In the genomic region with DNA sequence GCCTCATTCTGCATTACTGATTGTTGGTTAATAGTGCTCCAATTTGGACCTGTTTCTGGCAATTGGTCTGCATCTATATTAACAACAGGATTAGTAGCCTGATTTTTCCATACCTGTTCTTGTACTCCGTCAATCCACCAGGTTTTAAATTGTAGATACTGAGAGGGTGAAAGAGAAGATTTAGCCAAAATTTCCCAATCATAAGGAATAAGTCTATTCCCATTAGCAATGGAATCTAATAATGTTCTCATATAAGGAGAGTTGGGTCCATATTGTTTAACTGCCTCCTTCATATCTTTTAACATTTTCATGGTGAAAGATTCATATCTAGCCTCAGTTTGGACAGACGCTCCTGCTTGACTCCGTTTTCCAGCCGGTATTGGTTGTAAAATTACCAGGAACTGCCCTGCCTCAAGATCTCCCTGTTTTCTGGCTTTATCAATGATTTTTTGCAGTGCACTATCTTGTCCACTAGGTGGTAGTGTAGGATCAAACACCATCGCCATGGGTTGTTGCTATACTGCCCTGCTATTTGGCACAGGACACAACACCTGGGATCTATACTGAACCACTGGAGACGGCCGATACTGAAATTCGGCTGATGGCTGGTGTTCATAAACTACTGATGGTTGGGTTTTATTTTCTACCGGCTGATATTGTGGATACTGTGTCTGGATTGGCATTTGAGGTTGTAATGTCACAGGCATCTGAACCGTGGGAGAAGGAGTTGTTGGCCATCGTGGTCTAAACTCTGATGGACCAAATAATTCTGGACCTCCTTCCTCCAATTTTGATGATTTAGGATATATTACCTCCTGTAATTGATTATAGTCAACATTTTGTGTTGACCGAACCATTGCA, we compare ENCODE assay signal across 8 cellular contexts. TPM values are rescaled to one million over a fixed set of nuclear protein-coding genes. Genes with fewer than 3 reads are reported as not detected.
A peak's percentile ranks its signal among the peaks of the same experiment; 100 is the strongest.
DNase-seq lines count a peak whose midpoint lies in the region; ATAC-seq and TF ChIP-seq lines count a peak whose summit lies in the region.

No MANE protein-coding gene starts in this region.

- H3K4me1 ChIP-seq in Loucy (ENCODE audit: insufficient read depth, low read length, poor library complexity, severe bottlenecking) = peaks cover 7% of the 10 kb centered on the region
- no peaks in the 10 kb centered on the region for H3K4me1 ChIP-seq in foreskin keratinocyte

- peak; percentile 74 for TF ChIP-seq CTCF in GM13976 (IDR thresholded peaks at IDR 0.05; ENCODE audit: borderline replicate concordance, control extremely low read depth, extremely low read depth, insufficient read depth, missing control alignments)
- peak; percentile 84 for TF ChIP-seq CTCF in Loucy (conservative IDR thresholded peaks at IDR 0.05; ENCODE audit: low read length)
- TF ChIP-seq CTCF in foreskin keratinocyte (conservative IDR thresholded peaks at IDR 0.05) = peak; percentile 97
- peak; percentile 86 for TF ChIP-seq CTCF in osteocyte (IDR thresholded peaks at IDR 0.05)

- H3K4me1 Mint-ChIP-seq in activated T-helper 2 cell treated with anti-CD3 and anti-CD28 coated beads, Interferon-gamma antibody, Interleukin-2, Interleukin-4, amounts not matched to agents 10 μg/mL and 5 μg/mL and 100 μg/mL, durations not matched to agents 14 hours and 24 hours and 36 hours (ENCODE audit: low read depth) = peaks cover 21% of the 10 kb centered on the region
- peaks cover 1% of the 10 kb centered on the region for H3K4me1 Mint-ChIP-seq in osteocyte (ENCODE audit: unreplicated experiment)

- H3K4me2 ChIP-seq in Loucy (ENCODE audit: low read depth, low read length, poor library complexity, severe bottlenecking) = peak overlapping the region; percentile 32

- H2AFZ ChIP-seq in Loucy (ENCODE audit: low read length) = no peak overlapping the region

- no peak overlapping the region for H3K4me3 Mint-ChIP-seq in activated T-helper 2 cell treated with anti-CD3 and anti-CD28 coated beads, Interferon-gamma antibody, Interleukin-2, Interleukin-4, amounts not matched to agents 10 μg/mL and 5 μg/mL and 100 μg/mL, durations not matched to agents 14 hours and 24 hours and 36 hours (ENCODE audit: low read depth)
- no peak overlapping the region for H3K4me3 Mint-ChIP-seq in osteocyte (ENCODE audit: unreplicated experiment)

- H3K79me2 ChIP-seq in Loucy (ENCODE audit: insufficient read depth, low read length) = no peaks in the 10 kb centered on the region

- no peak overlapping the region for H3K27ac Mint-ChIP-seq in activated T-helper 2 cell treated with anti-CD3 and anti-CD28 coated beads, Interferon-gamma antibody, Interleukin-2, Interleukin-4, amounts not matched to agents 10 μg/mL and 5 μg/mL and 100 μg/mL, durations not matched to agents 14 hours and 24 hours and 36 hours
- no peak overlapping the region for H3K27ac Mint-ChIP-seq in osteocyte (ENCODE audit: unreplicated experiment)

- H3K9ac ChIP-seq in Loucy (ENCODE audit: low read depth, low read length, poor library complexity, severe bottlenecking) = no peak overlapping the region

- peaks cover 6% of the 10 kb centered on the region for H3K9me3 Mint-ChIP-seq in activated T-helper 2 cell treated with anti-CD3 and anti-CD28 coated beads, Interferon-gamma antibody, Interleukin-2, Interleukin-4, amounts not matched to agents 10 μg/mL and 5 μg/mL and 100 μg/mL, durations not matched to agents 14 hours and 24 hours and 36 hours
- peaks cover 1% of the 10 kb centered on the region for H3K9me3 Mint-ChIP-seq in osteocyte (ENCODE audit: unreplicated experiment)

- no peaks in the 10 kb centered on the region for H3K9me3 ChIP-seq in Loucy (ENCODE audit: insufficient read depth, low read depth, low read length)

- peaks cover 12% of the 10 kb centered on the region for H3K27me3 Mint-ChIP-seq in activated T-helper 2 cell treated with anti-CD3 and anti-CD28 coated beads, Interferon-gamma antibody, Interleukin-2, Interleukin-4, amounts not matched to agents 10 μg/mL and 5 μg/mL and 100 μg/mL, durations not matched to agents 14 hours and 24 hours and 36 hours (ENCODE audit: low read depth)
- no peaks in the 10 kb centered on the region for H3K27me3 Mint-ChIP-seq in osteocyte (ENCODE audit: unreplicated experiment)

- H3K36me3 ChIP-seq in Loucy (ENCODE audit: insufficient read depth, low read length) = no peaks in the 10 kb centered on the region

- no peaks in the 10 kb centered on the region for H3F3A ChIP-seq in Loucy (ENCODE audit: low read depth)

- no peaks in the 10 kb centered on the region for H3K27me3 ChIP-seq in Loucy (ENCODE audit: insufficient read depth, low read length, poor library complexity, severe bottlenecking)
- peaks cover 7% of the 10 kb centered on the region for H3K27me3 ChIP-seq in foreskin keratinocyte

- ATAC-seq in foreskin keratinocyte (peak; percentile 86), GM19397 (IDR thresholded peaks at IDR 0.05; ENCODE audit: unreplicated experiment) (no peak)

- no peak overlapping the region for H3K27ac ChIP-seq in foreskin keratinocyte

- in situ Hi-C loops in ACHN (cut with HindIII; ENCODE audit: low pct_ligation_motif_present, low pct_unique_long_range_greater_than_20kb, low sequenced_read_pairs) = no loop called here
- in situ Hi-C loops in GM13976 (cut with MboI; ENCODE audit: low sequenced_read_pairs, unreplicated experiment) = no loop called here

- no peak overlapping the region for H3K4me3 ChIP-seq in Loucy (ENCODE audit: low read length, poor library complexity, severe bottlenecking)

- no peaks in the 10 kb centered on the region for H3K9me2 ChIP-seq in Loucy (replicated peaks; ENCODE audit: low read depth, low read length)

- intact Hi-C loops in activated T-helper 2 cell treated with anti-CD3 and anti-CD28 coated beads, Interferon-gamma antibody, Interleukin-2, Interleukin-4, amounts not matched to agents 10 μg/mL and 5 μg/mL and 100 μg/mL, durations not matched to agents 14 hours and 24 hours and 36 hours (cut with micrococcal nuclease) = loop anchor here (1.0 to 10.0 kb wide), 6 partner anchors 22 to 283 kb away; a partner anchor contains a TSS

- H4K20me1 ChIP-seq in Loucy (ENCODE audit: insufficient read depth, low read length, poor library complexity, severe bottlenecking) = no peaks in the 10 kb centered on the region

- peak; percentile 60 for DNase-seq in ACHN
- DNase-seq in GM13976 (ENCODE audit: low spot score) = peak; percentile 77
- DNase-seq in OCI-M2 (lab: John Stamatoyannopoulos, UW; ENCODE audit: unreplicated experiment) = peak; percentile 35
- DNase-seq in activated T-helper 2 cell treated with anti-CD3 and anti-CD28 coated beads, Interferon-gamma antibody, Interleukin-2, Interleukin-4, amounts not matched to agents 10 μg/mL and 5 μg/mL and 100 μg/mL, durations not matched to agents 14 hours and 24 hours and 36 hours (ENCODE audit: low spot score) = peak; percentile 51
- DNase-seq in foreskin keratinocyte = peak; percentile 30 to 69
- DNase-seq in osteocyte (ENCODE audit: extremely low spot score, unreplicated experiment) = no peak

- H3K36me3 Mint-ChIP-seq in activated T-helper 2 cell treated with anti-CD3 and anti-CD28 coated beads, Interferon-gamma antibody, Interleukin-2, Interleukin-4, amounts not matched to agents 10 μg/mL and 5 μg/mL and 100 μg/mL, durations not matched to agents 14 hours and 24 hours and 36 hours (ENCODE audit: low read depth) = peaks cover 18% of the 10 kb centered on the region
- H3K36me3 Mint-ChIP-seq in osteocyte (ENCODE audit: unreplicated experiment) = no peaks in the 10 kb centered on the region

RNA-seq across cellular contexts. Expression of a gene that starts 25.2 kb away (rescaled TPM):
- total RNA-seq in activated T-helper 2 cell treated with anti-CD3 and anti-CD28 coated beads, Interferon-gamma antibody, Interleukin-2, Interleukin-4, amounts not matched to agents 10 μg/mL and 5 μg/mL and 100 μg/mL, durations not matched to agents 14 hours and 24 hours and 36 hours = 23.9 and 24.9 TPM in 2 replicates
- total RNA-seq in foreskin keratinocyte (18.4 and 27.7 TPM in 2 replicates), osteocyte (15.9 and 17.1 TPM in 2 replicates)
- polyA plus RNA-seq in foreskin keratinocyte = 29.5 and 43.7 TPM in 2 replicates

RNA-seq across cellular contexts. Expression of a gene that starts 37.9 kb away (rescaled TPM):
- 1.3 and 1.7 TPM in 2 replicates for total RNA-seq in activated T-helper 2 cell treated with anti-CD3 and anti-CD28 coated beads, Interferon-gamma antibody, Interleukin-2, Interleukin-4, amounts not matched to agents 10 μg/mL and 5 μg/mL and 100 μg/mL, durations not matched to agents 14 hours and 24 hours and 36 hours
- total RNA-seq in foreskin keratinocyte (0.07 TPM in 2 replicates), osteocyte (0.31 and 0.35 TPM in 2 replicates)
- 0.03 TPM in 1 of 2 replicates, not detected in the other for polyA plus RNA-seq in foreskin keratinocyte

RNA-seq across cellular contexts. Expression of a gene that starts 57.5 kb away (rescaled TPM):
- not detected in 2 replicates for total RNA-seq in activated T-helper 2 cell treated with anti-CD3 and anti-CD28 coated beads, Interferon-gamma antibody, Interleukin-2, Interleukin-4, amounts not matched to agents 10 μg/mL and 5 μg/mL and 100 μg/mL, durations not matched to agents 14 hours and 24 hours and 36 hours
- total RNA-seq in foreskin keratinocyte (not detected in 2 replicates), osteocyte (not detected in 2 replicates)
- not detected in 2 replicates for polyA plus RNA-seq in foreskin keratinocyte
